13 cellular contexts compared by ENCODE assay signal in the genomic region with DNA sequence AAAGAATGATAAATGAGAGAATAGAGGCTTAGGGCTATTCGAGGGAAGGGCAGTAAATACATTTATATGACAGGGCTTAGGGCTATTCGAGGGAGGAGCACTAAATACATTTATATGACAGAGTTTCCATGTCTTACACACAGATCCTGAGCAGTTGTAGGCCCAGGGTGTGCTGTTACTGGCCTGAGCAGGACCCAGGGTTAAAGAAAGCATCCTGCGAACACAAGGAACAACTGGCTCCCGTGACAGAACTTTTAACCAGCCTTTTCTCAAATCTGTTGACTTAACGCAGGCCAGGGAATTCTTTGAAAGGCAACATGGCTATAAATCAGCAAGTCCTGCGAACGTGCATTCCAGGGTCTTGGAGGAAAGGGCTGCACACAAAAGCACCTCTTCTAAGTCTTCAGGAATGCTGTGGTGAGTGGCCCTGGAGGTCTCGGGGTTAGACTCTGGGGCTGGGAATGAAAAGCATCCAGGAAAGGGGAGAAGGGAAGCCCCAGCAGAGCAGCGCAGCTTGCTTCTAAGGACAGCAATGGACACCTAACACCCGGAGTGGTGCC. TPM values are rescaled to one million over a fixed set of nuclear protein-coding genes. Genes with fewer than 3 reads are reported as not detected.
A peak's percentile ranks its signal among the peaks of the same experiment; 100 is the strongest.
DNase-seq lines count a peak whose midpoint lies in the region; ATAC-seq and TF ChIP-seq lines count a peak whose summit lies in the region.
"Had no signal": no experiment of that assay in that cellular context is flagged by ENCODE, and none has a peak within 500 bp of the region (broad histone marks: within the 10 kb centered on the region; RNA-seq: fewer than 3 reads in every experiment).

No MANE protein-coding gene starts in this region.

- no peaks in the 10 kb centered on the region for H3K36me3 Mint-ChIP-seq in MCF 10A (ENCODE audit: insufficient read depth, unreplicated experiment)

- no peak overlapping the region for H3K27ac ChIP-seq in effector memory CD4-positive, alpha-beta T cell (ENCODE audit: insufficient read depth, low read length, poor library complexity, severe bottlenecking)
- H3K27ac ChIP-seq: neutrophil had no signal

- BruUV-seq in MCF 10A (replicated peaks; lab: Mats Ljungman, UMichigan), result no TSS peak

- no peak overlapping the region for H3K27ac Mint-ChIP-seq in MCF 10A (ENCODE audit: low read depth, unreplicated experiment)
- H3K27ac Mint-ChIP-seq: activated CD4-positive, alpha-beta T cell treated with anti-CD3 and anti-CD28 coated beads, Interleukin-2, amount 10 ng/mL, durations not matched to agents 7 days and 5 days; T-helper 1 cell treated with Interleukin-12 subunit alpha and Interleukin-12 subunit beta and Interleukin-4 antibody, amounts not matched to agents 30 μg/mL and 1 μg/mL, for 36 hours had no signal

- H3K9me3 ChIP-seq in effector memory CD4-positive, alpha-beta T cell (ENCODE audit: control insufficient read depth, low read length), result no peaks in the 10 kb centered on the region
- H3K9me3 ChIP-seq: neutrophil had no signal

- DNase-seq in ELF-1 (ENCODE audit: low read depth, low spot score) (peak; percentile 84), hepatic stellate cell (ENCODE audit: low spot score) (peak; percentile 68), skeletal muscle cell (ENCODE audit: low read depth) (peak; percentile 90), GOT3 (lab: John Stamatoyannopoulos, UW) (no peak), MCF 10A (ENCODE audit: unreplicated experiment) (no peak), globus pallidus (ENCODE audit: low spot score) (no peak)
- DNase-seq in effector memory CD4-positive, alpha-beta T cell, result no peak
- DNase-seq: activated CD4-positive, alpha-beta T cell treated with anti-CD3 and anti-CD28 coated beads, Interleukin-2, amount 10 ng/mL, durations not matched to agents 7 days and 5 days; stimulated activated CD4-positive, alpha-beta T cell treated with anti-CD3 and anti-CD28 coated beads, Interleukin-1b, Interleukin-23, amount 100 ng/mL, for 48 hours; stimulated activated naive CD4-positive, alpha-beta T cell treated with Interleukin-2 at 50 U/mL for 16 hours had no signal

- no peak overlapping the region for H3K4me3 ChIP-seq in skeletal muscle cell (ENCODE audit: low read depth, low read length)
- no peak overlapping the region for H3K4me3 ChIP-seq in effector memory CD4-positive, alpha-beta T cell (ENCODE audit: insufficient read depth, low read depth, low read length, poor library complexity, severe bottlenecking)

- ATAC-seq in SK-N-SH treated with all-trans-retinoic acid at 6 μM for 48 hours, result peak; percentile 86

- H3K9me3 Mint-ChIP-seq in MCF 10A (ENCODE audit: unreplicated experiment), result no peaks in the 10 kb centered on the region
- H3K9me3 Mint-ChIP-seq: T-helper 1 cell treated with Interleukin-12 subunit alpha and Interleukin-12 subunit beta and Interleukin-4 antibody, amounts not matched to agents 30 μg/mL and 1 μg/mL, for 36 hours had no signal

- intact Hi-C loops in MCF 10A (cut with micrococcal nuclease), result no loop called here

- H3K4me1 ChIP-seq in effector memory CD4-positive, alpha-beta T cell (ENCODE audit: control insufficient read depth, insufficient read depth, low read length, poor library complexity, severe bottlenecking), result no peaks in the 10 kb centered on the region

- no peaks in the 10 kb centered on the region for H3K36me3 ChIP-seq in effector memory CD4-positive, alpha-beta T cell (ENCODE audit: control insufficient read depth, insufficient read depth, low read length)
- H3K36me3 ChIP-seq: neutrophil had no signal

- CTCF ChIA-PET in MCF 10A (lab: Yijun Ruan, JAX), result interaction anchor here (0.7 to 1.4 kb wide), 5 partner anchors 8 to 560 kb away, joined by 3 to 7 read pairs (median 4); no protein-coding TSS in a partner anchor

- H3K4me3 Mint-ChIP-seq in MCF 10A (ENCODE audit: unreplicated experiment), result no peak overlapping the region
- H3K4me3 Mint-ChIP-seq: activated CD4-positive, alpha-beta T cell treated with anti-CD3 and anti-CD28 coated beads, Interleukin-2, amount 10 ng/mL, durations not matched to agents 7 days and 5 days; T-helper 1 cell treated with Interleukin-12 subunit alpha and Interleukin-12 subunit beta and Interleukin-4 antibody, amounts not matched to agents 30 μg/mL and 1 μg/mL, for 36 hours had no signal

- TF ChIP-seq CTCF in MCF 10A (IDR thresholded peaks at IDR 0.05; ENCODE audit: unreplicated experiment), result no peak

- no peaks in the 10 kb centered on the region for H3K27me3 Mint-ChIP-seq in MCF 10A (ENCODE audit: insufficient read depth, unreplicated experiment)
- H3K27me3 Mint-ChIP-seq: activated CD4-positive, alpha-beta T cell treated with anti-CD3 and anti-CD28 coated beads, Interleukin-2, amount 10 ng/mL, durations not matched to agents 7 days and 5 days had no signal

- POLR2A ChIA-PET in MCF 10A (lab: Yijun Ruan, JAX), result interaction anchor here (0.6 kb wide), 1 partner anchor 191 kb away, joined by 3 read pairs; no protein-coding TSS in a partner anchor

- no peaks in the 10 kb centered on the region for H3K27me3 ChIP-seq in effector memory CD4-positive, alpha-beta T cell (replicated peaks; ENCODE audit: control insufficient read depth, insufficient read depth, low read length, poor library complexity, severe bottlenecking)
- H3K27me3 ChIP-seq: neutrophil had no signal

- no peaks in the 10 kb centered on the region for H3K4me1 Mint-ChIP-seq in MCF 10A (ENCODE audit: insufficient read depth, unreplicated experiment)
- H3K4me1 Mint-ChIP-seq: activated CD4-positive, alpha-beta T cell treated with anti-CD3 and anti-CD28 coated beads, Interleukin-2, amount 10 ng/mL, durations not matched to agents 7 days and 5 days had no signal

TF ChIP-seq in SK-N-SH treated with all-trans-retinoic acid at 6 μM for 48 hours, 23 proteins besides CTCF, POLR2A, EP300 and RAD21:
- TF ChIP-seq ISL1 (CRISPR knock-in tag; IDR thresholded peaks at IDR 0.05) (peak; percentile 76), ZC3H10 (CRISPR knock-in tag; IDR thresholded peaks at IDR 0.05) (no peak), CSDC2 (CRISPR knock-in tag; IDR thresholded peaks at IDR 0.05) (peak; percentile 24)
- TF ChIP-seq, protein P1, sequence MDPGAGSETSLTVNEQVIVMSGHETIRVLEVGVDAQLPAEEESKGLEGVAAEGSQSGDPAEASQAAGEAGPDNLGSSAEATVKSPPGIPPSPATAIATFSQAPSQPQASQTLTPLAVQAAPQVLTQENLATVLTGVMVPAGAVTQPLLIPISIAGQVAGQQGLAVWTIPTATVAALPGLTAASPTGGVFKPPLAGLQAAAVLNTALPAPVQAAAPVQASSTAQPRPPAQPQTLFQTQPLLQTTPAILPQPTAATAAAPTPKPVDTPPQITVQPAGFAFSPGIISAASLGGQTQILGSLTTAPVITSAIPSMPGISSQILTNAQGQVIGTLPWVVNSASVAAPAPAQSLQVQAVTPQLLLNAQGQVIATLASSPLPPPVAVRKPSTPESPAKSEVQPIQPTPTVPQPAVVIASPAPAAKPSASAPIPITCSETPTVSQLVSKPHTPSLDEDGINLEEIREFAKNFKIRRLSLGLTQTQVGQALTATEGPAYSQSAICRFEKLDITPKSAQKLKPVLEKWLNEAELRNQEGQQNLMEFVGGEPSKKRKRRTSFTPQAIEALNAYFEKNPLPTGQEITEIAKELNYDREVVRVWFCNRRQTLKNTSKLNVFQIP (CRISPR knock-in tag; IDR thresholded peaks at IDR 0.05; ENCODE audit: borderline replicate concordance, low read depth), result no peak
- TF ChIP-seq, protein P2, sequence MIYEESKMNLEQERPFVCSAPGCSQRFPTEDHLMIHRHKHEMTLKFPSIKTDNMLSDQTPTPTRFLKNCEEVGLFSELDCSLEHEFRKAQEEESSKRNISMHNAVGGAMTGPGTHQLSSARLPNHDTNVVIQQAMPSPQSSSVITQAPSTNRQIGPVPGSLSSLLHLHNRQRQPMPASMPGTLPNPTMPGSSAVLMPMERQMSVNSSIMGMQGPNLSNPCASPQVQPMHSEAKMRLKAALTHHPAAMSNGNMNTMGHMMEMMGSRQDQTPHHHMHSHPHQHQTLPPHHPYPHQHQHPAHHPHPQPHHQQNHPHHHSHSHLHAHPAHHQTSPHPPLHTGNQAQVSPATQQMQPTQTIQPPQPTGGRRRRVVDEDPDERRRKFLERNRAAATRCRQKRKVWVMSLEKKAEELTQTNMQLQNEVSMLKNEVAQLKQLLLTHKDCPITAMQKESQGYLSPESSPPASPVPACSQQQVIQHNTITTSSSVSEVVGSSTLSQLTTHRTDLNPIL (CRISPR knock-in tag; IDR thresholded peaks at IDR 0.05; ENCODE audit: low read depth), result peak; percentile 43; the same call in 1 of the 2 replicates
- TF ChIP-seq, protein P3, sequence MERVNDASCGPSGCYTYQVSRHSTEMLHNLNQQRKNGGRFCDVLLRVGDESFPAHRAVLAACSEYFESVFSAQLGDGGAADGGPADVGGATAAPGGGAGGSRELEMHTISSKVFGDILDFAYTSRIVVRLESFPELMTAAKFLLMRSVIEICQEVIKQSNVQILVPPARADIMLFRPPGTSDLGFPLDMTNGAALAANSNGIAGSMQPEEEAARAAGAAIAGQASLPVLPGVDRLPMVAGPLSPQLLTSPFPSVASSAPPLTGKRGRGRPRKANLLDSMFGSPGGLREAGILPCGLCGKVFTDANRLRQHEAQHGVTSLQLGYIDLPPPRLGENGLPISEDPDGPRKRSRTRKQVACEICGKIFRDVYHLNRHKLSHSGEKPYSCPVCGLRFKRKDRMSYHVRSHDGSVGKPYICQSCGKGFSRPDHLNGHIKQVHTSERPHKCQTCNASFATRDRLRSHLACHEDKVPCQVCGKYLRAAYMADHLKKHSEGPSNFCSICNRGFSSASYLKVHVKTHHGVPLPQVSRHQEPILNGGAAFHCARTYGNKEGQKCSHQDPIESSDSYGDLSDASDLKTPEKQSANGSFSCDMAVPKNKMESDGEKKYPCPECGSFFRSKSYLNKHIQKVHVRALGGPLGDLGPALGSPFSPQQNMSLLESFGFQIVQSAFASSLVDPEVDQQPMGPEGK (CRISPR knock-in tag; IDR thresholded peaks at IDR 0.05; ENCODE audit: borderline replicate concordance), result 0 out of 2 replicates have a peak, but pooled peaks have one; percentile 42
TF ChIP-seq in SK-N-SH treated with all-trans-retinoic acid at 6 μM for 48 hours: peak in this region for 4.

RNA-seq across cellular contexts. Expression of a gene that starts 45.2 kb away (rescaled TPM):
- total RNA-seq in MCF 10A (2022), result not detected in 2 replicates

Comparison
In these comparisons a context has a peak if more than half of its experiments do, and no peak if none do; other contexts are left out.
1. DNase-seq: peak in ELF-1 (single experiment), hepatic stellate cell (single experiment) and skeletal muscle cell (single experiment); none in GOT3 (single experiment), effector memory CD4-positive, alpha-beta T cell (0 of 3), MCF 10A (single experiment) and globus pallidus (single experiment).